22 cellular contexts compared by ENCODE assay signal in genomic region chr6:91816335-91816734, GRCh38.
"Had no signal": no experiment of that assay in that cellular context is flagged by ENCODE, and none has a peak within 500 bp of the region (broad histone marks: within the 10 kb centered on the region; RNA-seq: fewer than 3 reads in every experiment).

No MANE protein-coding gene starts in this region.

- H3K27ac ChIP-seq: body of pancreas, cardiac muscle cell, foreskin keratinocyte, neural progenitor cell, thyroid gland, WERI-Rb-1 had no signal

- H3K27me3 Mint-ChIP-seq: activated CD4-positive, alpha-beta T cell treated with anti-CD3 and anti-CD28 coated beads, Interleukin-2, amount 10 ng/mL, durations not matched to agents 7 days and 5 days; activated CD8-positive, alpha-beta memory T cell treated with anti-CD3 and anti-CD28 coated beads, Interleukin-2, amount 10 ng/mL, durations not matched to agents 7 days and 5 days; activated CD8-positive, alpha-beta T cell treated with anti-CD3 and anti-CD28 coated beads for 36 hours; activated naive CD4-positive, alpha-beta T cell treated with anti-CD3 and anti-CD28 coated beads, Interleukin-2, amount 50 U/mL, for 24 hours; dendritic cell treated with granulocyte-macrophage colony-stimulating factor and Interleukin-4, amounts not matched to agents 40 ng/mL and 50 ng/mL, for 4 days; naive thymus-derived CD8-positive, alpha-beta T cell; progenitor cell of endocrine pancreas had no signal

- ATAC-seq: activated CD8-positive, alpha-beta memory T cell treated with anti-CD3 and anti-CD28 coated beads, Interleukin-2, amount 10 ng/mL, durations not matched to agents 7 days and 5 days; activated CD8-positive, alpha-beta T cell treated with anti-CD3 and anti-CD28 coated beads for 36 hours; body of pancreas; foreskin keratinocyte; naive thymus-derived CD8-positive, alpha-beta T cell had no signal

- H3K27me3 ChIP-seq: body of pancreas, cardiac muscle cell, foreskin keratinocyte, neural progenitor cell, thyroid gland had no signal

- H3K36me3 ChIP-seq: cardiac muscle cell, neural progenitor cell, thyroid gland, WERI-Rb-1 had no signal

- DNase-seq: activated CD4-positive, alpha-beta T cell treated with anti-CD3 and anti-CD28 coated beads, Interleukin-2, amount 10 ng/mL, durations not matched to agents 7 days and 5 days; activated CD4-positive, CD25-positive, alpha-beta regulatory T cell treated with anti-CD3 and anti-CD28 coated beads, Interleukin-2, amount 50 U/mL, for 72 hours; activated CD8-positive, alpha-beta memory T cell treated with anti-CD3 and anti-CD28 coated beads, Interleukin-2, amount 10 ng/mL, durations not matched to agents 7 days and 5 days; activated CD8-positive, alpha-beta T cell treated with anti-CD3 and anti-CD28 coated beads for 36 hours; activated effector memory CD4-positive, alpha-beta T cell treated with anti-CD3 and anti-CD28 coated beads, Interleukin-2, amount 50 U/mL, for 16 hours; activated T-cell treated with anti-CD3 and anti-CD28 coated beads for 4 hours; anterior cingulate cortex; body of pancreas; effector CD4-positive, alpha-beta T cell; erythroblast; foreskin keratinocyte; stimulated activated CD4-positive, alpha-beta T cell treated with anti-CD3 and anti-CD28 coated beads, Interleukin-4, amount 100 ng/mL, for 24 hours; stimulated activated naive CD4-positive, alpha-beta T cell treated with Interleukin-2 at 50 U/mL for 16 hours; thyroid gland; WERI-Rb-1 had no signal

- H3K4me1 Mint-ChIP-seq: activated CD4-positive, alpha-beta T cell treated with anti-CD3 and anti-CD28 coated beads, Interleukin-2, amount 10 ng/mL, durations not matched to agents 7 days and 5 days; activated CD8-positive, alpha-beta memory T cell treated with anti-CD3 and anti-CD28 coated beads, Interleukin-2, amount 10 ng/mL, durations not matched to agents 7 days and 5 days; activated naive CD4-positive, alpha-beta T cell treated with anti-CD3 and anti-CD28 coated beads, Interleukin-2, amount 50 U/mL, for 24 hours; naive thymus-derived CD8-positive, alpha-beta T cell had no signal

- H3K27ac Mint-ChIP-seq: activated CD4-positive, alpha-beta T cell treated with anti-CD3 and anti-CD28 coated beads, Interleukin-2, amount 10 ng/mL, durations not matched to agents 7 days and 5 days; activated CD8-positive, alpha-beta memory T cell treated with anti-CD3 and anti-CD28 coated beads, Interleukin-2, amount 10 ng/mL, durations not matched to agents 7 days and 5 days; activated CD8-positive, alpha-beta T cell treated with anti-CD3 and anti-CD28 coated beads for 36 hours; activated naive CD4-positive, alpha-beta T cell treated with anti-CD3 and anti-CD28 coated beads, Interleukin-2, amount 50 U/mL, for 24 hours; dendritic cell treated with granulocyte-macrophage colony-stimulating factor and Interleukin-4, amounts not matched to agents 40 ng/mL and 50 ng/mL, for 4 days; naive thymus-derived CD8-positive, alpha-beta T cell; neural progenitor cell had no signal

- H3K4me1 ChIP-seq: body of pancreas, neural progenitor cell, thyroid gland had no signal

- H3K4me3 ChIP-seq: body of pancreas, cardiac muscle cell, lung, neural progenitor cell, thyroid gland had no signal

- H3K9me3 Mint-ChIP-seq: activated CD4-positive, alpha-beta T cell treated with anti-CD3 and anti-CD28 coated beads, Interleukin-2, amount 10 ng/mL, durations not matched to agents 7 days and 5 days; neural progenitor cell had no signal

- H3K9me3 ChIP-seq: body of pancreas, thyroid gland had no signal

- H3K36me3 Mint-ChIP-seq: activated CD8-positive, alpha-beta memory T cell treated with anti-CD3 and anti-CD28 coated beads, Interleukin-2, amount 10 ng/mL, durations not matched to agents 7 days and 5 days; activated naive CD4-positive, alpha-beta T cell treated with anti-CD3 and anti-CD28 coated beads, Interleukin-2, amount 50 U/mL, for 24 hours; naive thymus-derived CD8-positive, alpha-beta T cell; neural progenitor cell had no signal

- H3K4me3 Mint-ChIP-seq: activated CD4-positive, alpha-beta T cell treated with anti-CD3 and anti-CD28 coated beads, Interleukin-2, amount 10 ng/mL, durations not matched to agents 7 days and 5 days; activated CD8-positive, alpha-beta memory T cell treated with anti-CD3 and anti-CD28 coated beads, Interleukin-2, amount 10 ng/mL, durations not matched to agents 7 days and 5 days; activated CD8-positive, alpha-beta T cell treated with anti-CD3 and anti-CD28 coated beads for 36 hours; activated naive CD4-positive, alpha-beta T cell treated with anti-CD3 and anti-CD28 coated beads, Interleukin-2, amount 50 U/mL, for 24 hours; dendritic cell treated with granulocyte-macrophage colony-stimulating factor and Interleukin-4, amounts not matched to agents 40 ng/mL and 50 ng/mL, for 4 days; naive thymus-derived CD8-positive, alpha-beta T cell; neural progenitor cell had no signal
